19 cellular contexts compared by ENCODE assay signal in genomic region chr18:10852610-10853303, GRCh38.
DNase-seq lines count a peak whose midpoint lies in the region; ATAC-seq and TF ChIP-seq lines count a peak whose summit lies in the region.
"Had no signal": no experiment of that assay in that cellular context is flagged by ENCODE, and none has a peak within 500 bp of the region (broad histone marks: within the 10 kb centered on the region; RNA-seq: fewer than 3 reads in every experiment).

No MANE protein-coding gene starts in this region.

- BruUV-seq in OCI-LY7 (replicated peaks; lab: Mats Ljungman, UMichigan) = no TSS peak

- H4K20me1 ChIP-seq in OCI-LY7 (ENCODE audit: insufficient read depth, low read length) = no peaks in the 10 kb centered on the region

- intact Hi-C loops in OCI-LY7 (cut with micrococcal nuclease; ENCODE audit: unreplicated experiment) (loop anchor here (1.0 to 10.0 kb wide), 3 partner anchors 99 to 662 kb away; no protein-coding TSS in a partner anchor), upper lobe of right lung (cut with DNase I) (no loop called here), left ventricle myocardium inferior (cut with micrococcal nuclease) (loop anchor here (5.0 kb wide), 2 partner anchors 190 to 700 kb away; no protein-coding TSS in a partner anchor)

- H3K27ac ChIP-seq in OCI-LY7 (ENCODE audit: low read depth, low read length, poor library complexity, severe bottlenecking) (no peak overlapping the region), upper lobe of right lung (no peak overlapping the region), left ventricle myocardium inferior (replicated peaks) (no peak overlapping the region)
- H3K27ac ChIP-seq in effector memory CD4-positive, alpha-beta T cell (ENCODE audit: insufficient read depth, low read length, poor library complexity, severe bottlenecking) = no peak overlapping the region
- H3K27ac ChIP-seq: A549, cardiac muscle cell, gastroesophageal sphincter had no signal

- POLR2A ChIA-PET in OCI-LY7 (lab: Charles Lee) = interaction anchor here (0.6 to 3.3 kb wide), 8 partner anchors 10 to 189 kb away, joined by 3 to 14 read pairs (median 5); no protein-coding TSS in a partner anchor

- TF ChIP-seq CTCF in OCI-LY7 (conservative IDR thresholded peaks at IDR 0.05; ENCODE audit: low read length) (no peak), upper lobe of right lung (IDR thresholded peaks at IDR 0.05) (no peak), left ventricle myocardium inferior (IDR thresholded peaks at IDR 0.05; ENCODE audit: borderline replicate concordance) (no peak)

- no peaks in the 10 kb centered on the region for H3K79me2 ChIP-seq in OCI-LY7 (ENCODE audit: insufficient read depth, low read depth, low read length)

- peaks cover 25% of the 10 kb centered on the region for H3K4me1 ChIP-seq in OCI-LY7 (ENCODE audit: insufficient read depth, low read length, poor library complexity, severe bottlenecking)
- H3K4me1 ChIP-seq in upper lobe of right lung = no peaks in the 10 kb centered on the region
- H3K4me1 ChIP-seq in left ventricle myocardium inferior = no peaks in the 10 kb centered on the region
- no peaks in the 10 kb centered on the region for H3K4me1 ChIP-seq in effector memory CD4-positive, alpha-beta T cell (ENCODE audit: control insufficient read depth, insufficient read depth, low read length, poor library complexity, severe bottlenecking)

- H3K9me2 ChIP-seq in OCI-LY7 (ENCODE audit: insufficient read depth, low read length) = no peaks in the 10 kb centered on the region

- peak overlapping the region; percentile 63; the same call in 1 of the 2 replicates for H2AFZ ChIP-seq in OCI-LY7 (ENCODE audit: low read length)

- H3K9me3 ChIP-seq in OCI-LY7 (ENCODE audit: low read length) = no peaks in the 10 kb centered on the region
- H3K9me3 ChIP-seq in upper lobe of right lung = no peaks in the 10 kb centered on the region
- no peaks in the 10 kb centered on the region for H3K9me3 ChIP-seq in left ventricle myocardium inferior (replicated peaks)
- no peaks in the 10 kb centered on the region for H3K9me3 ChIP-seq in effector memory CD4-positive, alpha-beta T cell (ENCODE audit: control insufficient read depth, low read length)
- H3K9me3 ChIP-seq: A549, gastroesophageal sphincter had no signal

- H3K4me2 ChIP-seq in OCI-LY7 (ENCODE audit: low read length) = 0 out of 2 replicates have a peak overlapping the region, but pooled peaks have one; percentile 21
- H3K4me2 ChIP-seq: A549 had no signal

- peak; percentile 0 for DNase-seq in SHP77 treated with DMSO at 0.1 percent for 48 hours (lab: John Stamatoyannopoulos, UW)
- DNase-seq in SHP77 (lab: John Stamatoyannopoulos, UW) = no peak
- no peak for DNase-seq in OCI-LY7 (ENCODE audit: low spot score)
- DNase-seq in left lobe of liver (ENCODE audit: low spot score) = no peak
- no peak for DNase-seq in upper lobe of right lung
- no peak for DNase-seq in left ventricle myocardium inferior
- DNase-seq in effector memory CD4-positive, alpha-beta T cell = no peak
- no peak for DNase-seq in kidney glomerular epithelial cell (lab: John Stamatoyannopoulos, UW)
- DNase-seq: activated B cell treated with CpG ODN at 0.5 μM for 24 hours; activated CD4-positive, alpha-beta T cell treated with anti-CD3 and anti-CD28 coated beads, Interleukin-2, amount 50 U/mL, for 4 hours; activated CD8-positive, alpha-beta memory T cell treated with anti-CD3 and anti-CD28 coated beads, Interleukin-2, amount 50 U/mL, for 4 hours; anterior cingulate cortex; CD8-positive, alpha-beta memory T cell; NCI-H1436; NCI-H526 treated with DMSO at 0.1 percent for 48 hours had no signal

- H3K36me3 ChIP-seq in OCI-LY7 (ENCODE audit: insufficient read depth, low read length) (no peaks in the 10 kb centered on the region), upper lobe of right lung (no peaks in the 10 kb centered on the region), left ventricle myocardium inferior (no peaks in the 10 kb centered on the region)
- H3K36me3 ChIP-seq in effector memory CD4-positive, alpha-beta T cell (ENCODE audit: control insufficient read depth, insufficient read depth, low read length) = no peaks in the 10 kb centered on the region
- H3K36me3 ChIP-seq: cardiac muscle cell, gastroesophageal sphincter had no signal

- CTCF ChIA-PET in OCI-LY7 (lab: Charles Lee; ENCODE audit: unreplicated experiment) = interaction anchor here (2.8 kb wide), 1 partner anchor 302 kb away, joined by 8 read pairs; no protein-coding TSS in a partner anchor

- ATAC-seq in left lobe of liver (peak; percentile 14), upper lobe of right lung (peak; percentile 62)
- ATAC-seq: A549; activated naive CD4-positive, alpha-beta T cell treated with anti-CD3 and anti-CD28 coated beads, Interleukin-2, amount 50 U/mL, for 72 hours; gastroesophageal sphincter had no signal

- H3K4me3 ChIP-seq in OCI-LY7 (ENCODE audit: low read depth, low read length, poor library complexity, severe bottlenecking) = no peak overlapping the region
- H3K4me3 ChIP-seq in upper lobe of right lung = no peak overlapping the region
- no peak overlapping the region for H3K4me3 ChIP-seq in left ventricle myocardium inferior
- no peak overlapping the region for H3K4me3 ChIP-seq in effector memory CD4-positive, alpha-beta T cell (ENCODE audit: insufficient read depth, low read depth, low read length, poor library complexity, severe bottlenecking)
- H3K4me3 ChIP-seq: A549, cardiac muscle cell, gastroesophageal sphincter had no signal

- H3K27me3 ChIP-seq in upper lobe of right lung (no peaks in the 10 kb centered on the region), left ventricle myocardium inferior (ENCODE audit: low read depth) (peaks cover 29% of the 10 kb centered on the region)
- H3K27me3 ChIP-seq in effector memory CD4-positive, alpha-beta T cell (replicated peaks; ENCODE audit: control insufficient read depth, insufficient read depth, low read length, poor library complexity, severe bottlenecking) = no peaks in the 10 kb centered on the region
- H3K27me3 ChIP-seq: cardiac muscle cell, gastroesophageal sphincter had no signal
